In the genomic region with DNA sequence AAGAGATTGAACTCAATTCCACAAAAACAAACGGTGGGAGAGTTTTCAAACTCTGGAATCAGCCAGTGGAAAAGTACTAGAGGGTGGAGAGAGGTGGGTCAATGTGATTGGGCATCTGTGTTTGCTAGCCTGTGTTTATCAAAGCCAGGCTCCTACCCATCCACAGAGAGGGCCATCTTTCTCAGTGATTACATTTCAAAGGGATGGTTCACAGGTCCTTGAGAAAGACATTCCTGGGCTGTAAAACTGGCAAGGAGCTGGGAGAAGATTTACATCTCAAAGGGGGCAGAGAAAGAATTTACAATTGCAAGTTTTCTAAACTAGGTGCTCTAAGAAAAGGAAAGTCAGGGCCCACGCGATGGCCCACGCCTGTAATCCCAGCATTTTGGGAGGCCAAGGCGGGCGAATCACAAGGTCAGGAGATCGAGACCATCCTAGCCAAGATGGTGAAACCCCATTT, we compare ENCODE assay signal across 1 cellular context.
TF ChIP-seq lines count a peak whose summit lies in the region.

No MANE protein-coding gene starts in this region.

TF ChIP-seq in IMR-90, 13 proteins besides CTCF, POLR2A, EP300 and RAD21:
- no peak for TF ChIP-seq CHD1 (IDR thresholded peaks at IDR 0.05; ENCODE audit: low read depth, low read length)
